9 cellular contexts compared by ENCODE assay signal in genomic region chr18:42534313-42534712, GRCh38.
DNase-seq lines count a peak whose midpoint lies in the region.
"Had no signal": no experiment of that assay in that cellular context is flagged by ENCODE, and none has a peak within 500 bp of the region (broad histone marks: within the 10 kb centered on the region; RNA-seq: fewer than 3 reads in every experiment).

No MANE protein-coding gene starts in this region.

- no peaks in the 10 kb centered on the region for H3K4me1 Mint-ChIP-seq in activated naive CD4-positive, alpha-beta T cell treated with anti-CD3 and anti-CD28 coated beads for 36 hours (ENCODE audit: low read depth)
- H3K4me1 Mint-ChIP-seq: CD8-positive, alpha-beta memory T cell had no signal

- no peaks in the 10 kb centered on the region for H3K27me3 Mint-ChIP-seq in activated naive CD4-positive, alpha-beta T cell treated with anti-CD3 and anti-CD28 coated beads for 36 hours (ENCODE audit: low read depth)
- H3K27me3 Mint-ChIP-seq: CD8-positive, alpha-beta memory T cell had no signal

- H3K36me3 Mint-ChIP-seq in activated naive CD4-positive, alpha-beta T cell treated with anti-CD3 and anti-CD28 coated beads for 36 hours (ENCODE audit: low read depth): no peaks in the 10 kb centered on the region
- H3K36me3 Mint-ChIP-seq: CD8-positive, alpha-beta memory T cell had no signal

- peak; percentile 8 for DNase-seq in NCI-H345 (lab: John Stamatoyannopoulos, UW)
- no peak for DNase-seq in NCI-H345 treated with DMSO at 0.1 percent for 48 hours (lab: John Stamatoyannopoulos, UW; ENCODE audit: unreplicated experiment)
- peak; percentile 30 for DNase-seq in COR-L47 (lab: John Stamatoyannopoulos, UW)
- DNase-seq in NCI-H2227 (lab: John Stamatoyannopoulos, UW; ENCODE audit: unreplicated experiment): peak; percentile 22
- DNase-seq in SK-N-DZ (ENCODE audit: low spot score): peak; percentile 67
- no peak for DNase-seq in NCI-H2107 treated with DMSO at 0.1 percent for 48 hours (lab: John Stamatoyannopoulos, UW; ENCODE audit: unreplicated experiment)
- no peak for DNase-seq in activated CD4-positive, alpha-beta T cell treated with anti-CD3 and anti-CD28 coated beads for 4 hours
- DNase-seq in activated naive CD4-positive, alpha-beta T cell treated with anti-CD3 and anti-CD28 coated beads for 36 hours: no peak
- DNase-seq: CD8-positive, alpha-beta memory T cell had no signal

- intact Hi-C loops in activated naive CD4-positive, alpha-beta T cell treated with anti-CD3 and anti-CD28 coated beads for 36 hours (cut with micrococcal nuclease): no loop called here

- no peak overlapping the region for H3K27ac Mint-ChIP-seq in activated naive CD4-positive, alpha-beta T cell treated with anti-CD3 and anti-CD28 coated beads for 36 hours
- H3K27ac Mint-ChIP-seq: CD8-positive, alpha-beta memory T cell had no signal

- CTCF ChIA-PET in activated naive CD4-positive, alpha-beta T cell treated with anti-CD3 and anti-CD28 coated beads for 36 hours (lab: Charles Lee): no interaction called here

- no peak overlapping the region for H3K4me3 Mint-ChIP-seq in activated naive CD4-positive, alpha-beta T cell treated with anti-CD3 and anti-CD28 coated beads for 36 hours
- H3K4me3 Mint-ChIP-seq: CD8-positive, alpha-beta memory T cell had no signal

- peaks cover 1% of the 10 kb centered on the region for H3K9me3 Mint-ChIP-seq in activated naive CD4-positive, alpha-beta T cell treated with anti-CD3 and anti-CD28 coated beads for 36 hours

Comparison
In these comparisons a context has a peak if more than half of its experiments do, and no peak if none do; other contexts are left out.
1. DNase-seq: peak in NCI-H345 (single experiment), COR-L47 (single experiment), NCI-H2227 (single experiment) and SK-N-DZ (single experiment); none in NCI-H345 treated with DMSO at 0.1 percent for 48 hours (single experiment), NCI-H2107 treated with DMSO at 0.1 percent for 48 hours (single experiment), activated CD4-positive, alpha-beta T cell treated with anti-CD3 and anti-CD28 coated beads for 4 hours (0 of 2) and activated naive CD4-positive, alpha-beta T cell treated with anti-CD3 and anti-CD28 coated beads for 36 hours (single experiment).